15 cellular contexts compared by ENCODE assay signal in the genomic region with DNA sequence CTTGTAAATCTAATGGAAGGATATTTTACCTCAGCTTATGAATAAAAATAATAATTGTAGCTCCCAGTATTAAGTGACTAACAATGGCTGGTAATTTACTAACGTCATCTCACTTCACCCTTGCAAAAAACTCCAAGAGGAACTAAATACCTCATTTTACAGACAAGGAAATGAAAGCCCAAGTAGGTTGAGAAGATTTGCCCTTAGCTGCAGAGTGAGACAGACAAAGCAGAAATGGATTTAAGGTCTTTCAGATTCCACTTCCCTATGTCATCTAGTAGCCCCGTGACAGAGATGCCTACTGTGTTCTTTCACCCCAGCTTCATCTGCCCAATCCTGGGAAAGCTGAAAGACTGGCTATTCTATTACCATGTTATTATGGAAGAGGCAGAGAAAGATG.
DNase-seq lines count a peak whose midpoint lies in the region; ATAC-seq and TF ChIP-seq lines count a peak whose summit lies in the region.
"Had no signal": no experiment of that assay in that cellular context is flagged by ENCODE, and none has a peak within 500 bp of the region (broad histone marks: within the 10 kb centered on the region; RNA-seq: fewer than 3 reads in every experiment).

No MANE protein-coding gene starts in this region.

- H3K27me3 ChIP-seq in right atrium auricular region (no peaks in the 10 kb centered on the region), aorta (ENCODE audit: control insufficient read depth in 1 of 2, insufficient read depth in 2 of 2, low read length in 1 of 2) (no peaks in the 10 kb centered on the region)

- H3K27ac ChIP-seq in right atrium auricular region (peak overlapping the region; percentile 95 to 99), aorta (ENCODE audit: low read depth in 1 of 2, low read length in 2 of 2) (peak overlapping the region; percentile 39 to 97)

- H3K4me3 ChIP-seq in right atrium auricular region (no peak overlapping the region), aorta (ENCODE audit: low read length in 2 of 2) (no peak overlapping the region)

- H3K9me3 ChIP-seq in right atrium auricular region (no peaks in the 10 kb centered on the region), aorta (ENCODE audit: control insufficient read depth, low read length) (no peaks in the 10 kb centered on the region)

- no peak for TF ChIP-seq CTCF in right atrium auricular region (IDR thresholded peaks at IDR 0.05)

- H3K4me1 ChIP-seq in right atrium auricular region (peaks cover 0 to 54% of the 10 kb centered on the region in 2 donors), aorta (ENCODE audit: control insufficient read depth in 1 of 2, insufficient read depth in 2 of 2, low read length in 2 of 2) (peaks cover 0 to 21% of the 10 kb centered on the region in 2 donors)

- H3K36me3 ChIP-seq in right atrium auricular region (peaks cover 73% of the 10 kb centered on the region), aorta (ENCODE audit: control insufficient read depth in 1 of 2, insufficient read depth in 2 of 2, low read length in 1 of 2) (peaks cover under 1 to 3% of the 10 kb centered on the region in 2 donors)

- WGBS in aorta, 2 donors: 31 to 35% methylated on average over 2 of the region's 2 CpGs

- DNase-seq in right atrium auricular region (ENCODE audit: low spot score) (no peak), left ventricle myocardium superior (no peak), SKM-1 (lab: John Stamatoyannopoulos, UW; ENCODE audit: unreplicated experiment) (peak; percentile 48), medulla oblongata (ENCODE audit: extremely low spot score) (peak; percentile 81), aorta (no peak), putamen (ENCODE audit: low spot score) (no peak)
- DNase-seq in activated CD4-positive, alpha-beta T cell treated with anti-CD3 and anti-CD28 coated beads for 4 hours: no peak
- DNase-seq: activated CD4-positive, alpha-beta T cell treated with anti-CD3 and anti-CD28 coated beads for 1 hour; activated naive CD8-positive, alpha-beta T cell treated with anti-CD3 and anti-CD28 coated beads, Interleukin-2, amount 10 ng/mL, durations not matched to agents 7 days and 5 days; CD8-positive, alpha-beta T cell; immature natural killer cell; midbrain; occipital lobe; small intestine had no signal

- ATAC-seq in left ventricle myocardium superior (no peak), aorta (ENCODE audit: low FRiP score) (no peak), HG02970 (IDR thresholded peaks at IDR 0.05; ENCODE audit: low FRiP score, unreplicated experiment) (no peak)
- ATAC-seq: CD8-positive, alpha-beta T cell had no signal

- intact Hi-C loops in left ventricle myocardium superior (cut with micrococcal nuclease) (no loop called here), aorta (cut with DNase I) (no loop called here)

Comparison
In these comparisons a context has a peak if more than half of its experiments do, and no peak if none do; other contexts are left out.
1. DNase-seq: peak in SKM-1 (single experiment) and medulla oblongata (single experiment); none in right atrium auricular region (single experiment), left ventricle myocardium superior (single experiment), aorta (0 of 2), putamen (single experiment) and activated CD4-positive, alpha-beta T cell treated with anti-CD3 and anti-CD28 coated beads for 4 hours (0 of 2).